5 cellular contexts compared by ENCODE assay signal in genomic region chr22:11063022-11063685, GRCh38.
DNase-seq lines count a peak whose midpoint lies in the region; ATAC-seq, FAIRE-seq and TF ChIP-seq lines count a peak whose summit lies in the region.
"Not testable (repeated sequence)": the region's sequence is repeated elsewhere in the genome, so short reads cannot be mapped to it uniquely, and the experiment has no call there.

No MANE protein-coding gene starts in this region.

- not testable (repeated sequence) for DNase-seq in IMR-90; HepG2 (ENCODE audit: low spot score)
- DNase-seq in coronary artery (ENCODE audit: low spot score) (peak; percentile 71), right atrium auricular region (ENCODE audit: low spot score) (peak; percentile 58), mucosa of gallbladder (ENCODE audit: low spot score) (peak; percentile 10)

- not testable (repeated sequence) for H2BK5ac ChIP-seq in IMR-90 (ENCODE audit: low read depth, low read length, poor library complexity, severe bottlenecking)

- TF ChIP-seq EP300 in HepG2 (IDR thresholded peaks at IDR 0.05; ENCODE audit: low read depth in 2 of 2, low read length in 2 of 2); HepG2 (CRISPR knock-in tag; IDR thresholded peaks at IDR 0.05; ENCODE audit: borderline replicate concordance): not testable (repeated sequence)

- H2AFZ ChIP-seq in IMR-90 (replicated peaks; ENCODE audit: low read length, poor library complexity); HepG2 (ENCODE audit: low read length): not testable (repeated sequence)

- 7% methylated on average over 4 of the region's 5 CpGs; no CpG with 5 or more reads in 1 of the 2 experiments for WGBS in IMR-90 (ENCODE audit: extremely low coverage in 2 of 2, insufficient read length in 1 of 2), 2 experiments
- 2% methylated on average over 5 of the region's 5 CpGs for WGBS in HepG2 (ENCODE audit: low lambda C conversion rate)

- H3K4me2 ChIP-seq in IMR-90 (ENCODE audit: low read depth, low read length); HepG2 (ENCODE audit: low read depth, low read length): not testable (repeated sequence)

- H3K56ac ChIP-seq in IMR-90 (ENCODE audit: extremely low read depth, insufficient read depth, low read length): not testable (repeated sequence)

- H3K79me2 ChIP-seq in HepG2 (ENCODE audit: insufficient read depth, low read length): not testable (repeated sequence)

- in situ Hi-C loops in IMR-90 (cut with MboI; ENCODE audit: low sequenced_read_pairs); HepG2 (cut with HindIII; ENCODE audit: extremely low pct_ligation_motif_present, low pct_unique_long_range_greater_than_20kb): not testable (repeated sequence)

- H4K91ac ChIP-seq in IMR-90 (ENCODE audit: insufficient read depth, low read depth, low read length): not testable (repeated sequence)

- not testable (repeated sequence) for H3K27ac ChIP-seq in IMR-90 (ENCODE audit: insufficient read depth, low read length); coronary artery; right atrium auricular region; HepG2 (ENCODE audit: extremely low read length, insufficient read depth, low read length)

- not testable (repeated sequence) for H3K4ac ChIP-seq in IMR-90 (ENCODE audit: low read depth, low read length)

- not testable (repeated sequence) for H3K4me1 ChIP-seq in IMR-90 (ENCODE audit: control insufficient read depth, insufficient read depth, low read length); right atrium auricular region; HepG2 (ENCODE audit: insufficient read depth, low read length)

- not testable (repeated sequence) for H4K5ac ChIP-seq in IMR-90 (ENCODE audit: low read depth, low read length)

- H3K4me3 ChIP-seq in IMR-90 (ENCODE audit: insufficient read depth, low read depth, low read length); coronary artery; right atrium auricular region; HepG2 (replicated peaks in 1 of 3; ENCODE audit: insufficient read depth in 1 of 3, low read depth in 2 of 3, low read length in 3 of 3): not testable (repeated sequence)

- H3K9me3 ChIP-seq in IMR-90 (ENCODE audit: control insufficient read depth, insufficient read depth, low read length) (peaks cover 41% of the 10 kb centered on the region), HepG2 (ENCODE audit: low read length) (peaks cover 87% of the 10 kb centered on the region)
- H3K9me3 ChIP-seq in right atrium auricular region: not testable (repeated sequence)

- H3K23ac ChIP-seq in IMR-90 (ENCODE audit: low read depth, low read length): not testable (repeated sequence)

- BruUV-seq in IMR-90 (replicated peaks; lab: Mats Ljungman, UMichigan); HepG2 (replicated peaks; lab: Mats Ljungman, UMichigan): not testable (repeated sequence)

- H3K79me1 ChIP-seq in IMR-90 (ENCODE audit: low read depth in 1 of 2, low read length in 2 of 2): not testable (repeated sequence)

- FAIRE-seq in HepG2 (lab: Jason Lieb, UNC): not testable (repeated sequence)

- H2AK5ac ChIP-seq in IMR-90 (ENCODE audit: low read depth, low read length): not testable (repeated sequence)

- intact Hi-C loops in IMR-90 (cut with micrococcal nuclease); HepG2 (cut with micrococcal nuclease; ENCODE audit: unreplicated experiment): not testable (repeated sequence)

- H3K14ac ChIP-seq in IMR-90 (replicated peaks; ENCODE audit: low read depth, low read length): not testable (repeated sequence)

- H2BK15ac ChIP-seq in IMR-90 (ENCODE audit: low read depth, low read length): not testable (repeated sequence)

- not testable (repeated sequence) for H4K8ac ChIP-seq in IMR-90 (ENCODE audit: low read depth in 2 of 2, low read length in 2 of 2)

- H4K20me1 ChIP-seq in IMR-90 (ENCODE audit: insufficient read depth, low read length); HepG2 (ENCODE audit: insufficient read depth, low read length): not testable (repeated sequence)

- not testable (repeated sequence) for H2BK120ac ChIP-seq in IMR-90 (ENCODE audit: low read depth, low read length)

- not testable (repeated sequence) for TF ChIP-seq RAD21 in IMR-90 (IDR thresholded peaks at IDR 0.05; ENCODE audit: low read length); HepG2 (CRISPR knock-in tag; IDR thresholded peaks at IDR 0.05)

- POLR2A ChIA-PET in IMR-90 (lab: Charles Lee; ENCODE audit: unreplicated experiment); HepG2 (lab: Yijun Ruan, JAX): not testable (repeated sequence)

- H2BK20ac ChIP-seq in IMR-90 (ENCODE audit: low read depth, low read length): not testable (repeated sequence)

- H3K36me3 ChIP-seq in IMR-90 (ENCODE audit: control insufficient read depth, insufficient read depth, low read length); right atrium auricular region; HepG2 (replicated peaks in 1 of 2; ENCODE audit: control insufficient read depth in 1 of 2, insufficient read depth in 2 of 2, low read length in 2 of 2): not testable (repeated sequence)

- not testable (repeated sequence) for H3K18ac ChIP-seq in IMR-90 (ENCODE audit: low read depth, low read length)

- not testable (repeated sequence) for H2AK9ac ChIP-seq in IMR-90 (replicated peaks; ENCODE audit: low read depth, low read length, poor library complexity)

- CTCF ChIA-PET in IMR-90 (lab: Yijun Ruan, JAX); HepG2 (lab: Yijun Ruan, JAX; ENCODE audit: low intra/inter-chr PET ratio, low total read pairs): not testable (repeated sequence)

- not testable (repeated sequence) for ATAC-seq in IMR-90 (ENCODE audit: low read depth); HepG2

- not testable (repeated sequence) for TF ChIP-seq CTCF in IMR-90 (conservative IDR thresholded peaks at IDR 0.05; ENCODE audit: low read depth, low read length); coronary artery (IDR thresholded peaks at IDR 0.05); right atrium auricular region (IDR thresholded peaks at IDR 0.05); HepG2 (CRISPR knock-in tag; IDR thresholded peaks at IDR 0.05)

- not testable (repeated sequence) for H3K9me1 ChIP-seq in IMR-90 (ENCODE audit: insufficient read depth, low read length)

- H3K27me3 ChIP-seq in IMR-90 (ENCODE audit: control insufficient read depth, insufficient read depth, low read length); right atrium auricular region; HepG2 (ENCODE audit: control insufficient read depth in 1 of 2, insufficient read depth in 2 of 2, low read length in 2 of 2): not testable (repeated sequence)

- not testable (repeated sequence) for TF ChIP-seq POLR2A in IMR-90 (IDR thresholded peaks at IDR 0.05; ENCODE audit: low read depth, low read length); HepG2 (IDR thresholded peaks at IDR 0.05; ENCODE audit: insufficient read depth in 1 of 2, low read depth in 2 of 2, low read length in 2 of 2)

- dilution Hi-C loops in IMR-90 (cut with HindIII; ENCODE audit: low sequenced_read_pairs, unreplicated experiment): not testable (repeated sequence)

- H3K9ac ChIP-seq in IMR-90 (ENCODE audit: low read depth, low read length); HepG2 (ENCODE audit: insufficient read depth, low read depth, low read length): not testable (repeated sequence)

TF ChIP-seq in IMR-90, 13 proteins besides CTCF, POLR2A, EP300 and RAD21:
- TF ChIP-seq CEBPB (IDR thresholded peaks at IDR 0.05; ENCODE audit: low read depth, low read length): peak; percentile 75
TF ChIP-seq in IMR-90: peak in this region for 1; not testable (repeated sequence) for 12.

TF ChIP-seq in HepG2, 621 proteins besides CTCF, POLR2A, EP300 and RAD21:
- peak; percentile 71 for TF ChIP-seq CEBPB (IDR thresholded peaks at IDR 0.05; ENCODE audit: borderline replicate concordance, low read depth, low read length)
